ENCODE assay signal across 8 cellular contexts in genomic region chr17:9021985-9022552, GRCh38. TPM values are rescaled to one million over a fixed set of nuclear protein-coding genes. Genes with fewer than 3 reads are reported as not detected.
A peak's percentile ranks its signal among the peaks of the same experiment; 100 is the strongest.
DNase-seq lines count a peak whose midpoint lies in the region; ATAC-seq and TF ChIP-seq lines count a peak whose summit lies in the region.

No MANE protein-coding gene starts in this region.

- peaks cover 65% of the 10 kb centered on the region for H3K27me3 Mint-ChIP-seq in activated T-cell treated with anti-CD3 and anti-CD28 coated beads, Interleukin-2, amount 50 U/mL, for 24 hours
- H3K27me3 Mint-ChIP-seq in progenitor cell of endocrine pancreas, result peaks cover 65% of the 10 kb centered on the region

- H3K9me3 ChIP-seq in heart left ventricle, result no peaks in the 10 kb centered on the region

- no peak overlapping the region for H3K27ac Mint-ChIP-seq in activated T-cell treated with anti-CD3 and anti-CD28 coated beads, Interleukin-2, amount 50 U/mL, for 24 hours
- H3K27ac Mint-ChIP-seq in progenitor cell of endocrine pancreas, result no peak overlapping the region

- H3K4me1 ChIP-seq in heart left ventricle, result peaks cover 0 to 42% (median 22%) of the 10 kb centered on the region in 12 donors

- TF ChIP-seq POLR2A in heart left ventricle (IDR thresholded peaks at IDR 0.05), result no peak

- peaks cover 12% of the 10 kb centered on the region for H3K4me1 Mint-ChIP-seq in activated T-cell treated with anti-CD3 and anti-CD28 coated beads, Interleukin-2, amount 50 U/mL, for 24 hours (ENCODE audit: low read depth)
- H3K4me1 Mint-ChIP-seq in progenitor cell of endocrine pancreas (ENCODE audit: low read depth), result peaks cover 2% of the 10 kb centered on the region

- peak in 3 of 4 donors; percentile 26 to 73 (median 60) for ATAC-seq in heart left ventricle
- ATAC-seq in GM18861 (IDR thresholded peaks at IDR 0.05; ENCODE audit: unreplicated experiment), result no peak

- H3K9me3 Mint-ChIP-seq in activated T-cell treated with anti-CD3 and anti-CD28 coated beads, Interleukin-2, amount 50 U/mL, for 24 hours, result no peaks in the 10 kb centered on the region
- H3K9me3 Mint-ChIP-seq in progenitor cell of endocrine pancreas (ENCODE audit: low read depth), result no peaks in the 10 kb centered on the region

- intact Hi-C loops in heart left ventricle (cut with DNase I), result loop anchor here in 1 of 10 donors (2.0 kb wide), 1 partner anchor 219 kb away; no protein-coding TSS in a partner anchor

- H3K36me3 Mint-ChIP-seq in activated T-cell treated with anti-CD3 and anti-CD28 coated beads, Interleukin-2, amount 50 U/mL, for 24 hours (ENCODE audit: low read depth), result no peaks in the 10 kb centered on the region
- no peaks in the 10 kb centered on the region for H3K36me3 Mint-ChIP-seq in progenitor cell of endocrine pancreas (ENCODE audit: insufficient read depth)

- peak in 1 of 12 donors; percentile 8 for TF ChIP-seq CTCF in heart left ventricle (IDR thresholded peaks at IDR 0.05)
- TF ChIP-seq CTCF in progenitor cell of endocrine pancreas (IDR thresholded peaks at IDR 0.05; ENCODE audit: unreplicated experiment), result no peak

- peak overlapping the region; percentile 49 to 88 (median 70) for H3K4me3 ChIP-seq in heart left ventricle

- H3K36me3 ChIP-seq in heart left ventricle, result no peaks in the 10 kb centered on the region

- H3K27me3 ChIP-seq in heart left ventricle, result peaks cover 0 to 76% (median 29%) of the 10 kb centered on the region in 9 donors

- DNase-seq in stimulated activated CD4-positive, alpha-beta T cell treated with anti-CD3 and anti-CD28 coated beads, Interleukin-15, amount 100 ng/mL, for 24 hours, result peak; percentile 35
- DNase-seq in stimulated activated CD4-positive, alpha-beta T cell treated with anti-CD3 and anti-CD28 coated beads, Interleukin-4, amount 100 ng/mL, for 4 hours, result no peak
- peak; percentile 50 for DNase-seq in activated T-cell treated with anti-CD3 and anti-CD28 coated beads, Interleukin-2, amount 50 U/mL, for 24 hours
- peak; percentile 24 to 66 (median 45) for DNase-seq in heart left ventricle
- peak; percentile 40 for DNase-seq in progenitor cell of endocrine pancreas (ENCODE audit: low spot score, unreplicated experiment)
- no peak for DNase-seq in GOT3 (lab: John Stamatoyannopoulos, UW)
- DNase-seq in KG1 (lab: John Stamatoyannopoulos, UW), result no peak

- 0 to 2% (median 1%) methylated on average over 20 to 76 of the region's 76 CpGs for WGBS in heart left ventricle, 4 donors

- peak overlapping the region; percentile 78 for H3K4me3 Mint-ChIP-seq in activated T-cell treated with anti-CD3 and anti-CD28 coated beads, Interleukin-2, amount 50 U/mL, for 24 hours
- peak overlapping the region; percentile 83 for H3K4me3 Mint-ChIP-seq in progenitor cell of endocrine pancreas (ENCODE audit: low read depth)

- H3K27ac ChIP-seq in heart left ventricle, result peak overlapping the region; percentile 13 to 86 (median 76)

RNA-seq across cellular contexts. Expression of gene NTN1, which starts 0.8 kb away (rescaled TPM):
- 10 to 100 TPM in 7 of 9 donors, 1 to 10 TPM in 2; 9.3 to 25.8 (median 19.2) TPM for total RNA-seq in heart left ventricle
- polyA plus RNA-seq in heart left ventricle, result 10 to 100 TPM in 1 of 2 donors, 1 to 10 TPM in 1; 9.6 to 16.6 TPM
- 3.3 and 4.4 TPM in 2 replicates for total RNA-seq in progenitor cell of endocrine pancreas

RNA-seq across cellular contexts. Expression of gene PIK3R5, which starts 56.6 kb away (rescaled TPM):
- total RNA-seq in heart left ventricle, result 10 to 100 TPM in 1 of 9 donors, 1 to 10 TPM in 8; 1.5 to 21.6 (median 2.9) TPM
- polyA plus RNA-seq in heart left ventricle, result 1 to 10 TPM; 1.4 to 1.9 TPM
- 0.29 and 0.50 TPM in 2 replicates for total RNA-seq in progenitor cell of endocrine pancreas

Comparison
In these comparisons a context has a peak if more than half of its experiments do, and no peak if none do; other contexts are left out.
1. DNase-seq: peak in stimulated activated CD4-positive, alpha-beta T cell treated with anti-CD3 and anti-CD28 coated beads, Interleukin-15, amount 100 ng/mL, for 24 hours (single experiment), activated T-cell treated with anti-CD3 and anti-CD28 coated beads, Interleukin-2, amount 50 U/mL, for 24 hours (single experiment), heart left ventricle (5 of 5) and progenitor cell of endocrine pancreas (single experiment); none in stimulated activated CD4-positive, alpha-beta T cell treated with anti-CD3 and anti-CD28 coated beads, Interleukin-4, amount 100 ng/mL, for 4 hours (0 of 2), GOT3 (single experiment) and KG1 (single experiment).